9 cellular contexts compared by ENCODE assay signal in genomic region chr1:149997585-149998262, GRCh38. TPM values are rescaled to one million over a fixed set of nuclear protein-coding genes. Genes with fewer than 3 reads are reported as not detected.
DNase-seq lines count a peak whose midpoint lies in the region; ATAC-seq, FAIRE-seq and TF ChIP-seq lines count a peak whose summit lies in the region.
"Had no signal": no experiment of that assay in that cellular context is flagged by ENCODE, and none has a peak within 500 bp of the region (broad histone marks: within the 10 kb centered on the region; RNA-seq: fewer than 3 reads in every experiment).

No MANE protein-coding gene starts in this region.

- POLR2A ChIA-PET in OCI-LY7 (lab: Charles Lee), result interaction anchor here (0.7 kb wide), 1 partner anchor 36 kb away, joined by 3 read pairs; no protein-coding TSS in a partner anchor

- H2AFZ ChIP-seq in OCI-LY7 (ENCODE audit: low read length), result no peak overlapping the region

- ATAC-seq in GM18907 (IDR thresholded peaks at IDR 0.05; ENCODE audit: unreplicated experiment) (peak; percentile 75), HG02642 (IDR thresholded peaks at IDR 0.05; ENCODE audit: poor library complexity, unreplicated experiment) (peak; percentile 72)

- H3K9me3 Mint-ChIP-seq in nephron progenitor cell, result no peaks in the 10 kb centered on the region

- H4K20me1 ChIP-seq in OCI-LY7 (ENCODE audit: insufficient read depth, low read length), result peaks cover 43% of the 10 kb centered on the region

- BruUV-seq in OCI-LY7 (replicated peaks; lab: Mats Ljungman, UMichigan), result no TSS peak

- no peak for TF ChIP-seq POLR2A in H54 (IDR thresholded peaks at IDR 0.05; ENCODE audit: low read depth, low read length)

- no peaks in the 10 kb centered on the region for H3K79me2 ChIP-seq in OCI-LY7 (ENCODE audit: insufficient read depth, low read depth, low read length)

- H3K4me1 Mint-ChIP-seq in nephron progenitor cell, result peaks cover 6% of the 10 kb centered on the region

- intact Hi-C loops in OCI-LY7 (cut with micrococcal nuclease; ENCODE audit: unreplicated experiment), result no loop called here

- H3K4me3 Mint-ChIP-seq in nephron progenitor cell, result no peak overlapping the region

- no peak for FAIRE-seq in H54 (lab: Jason Lieb, UNC)

- H3K36me3 ChIP-seq in OCI-LY7 (ENCODE audit: insufficient read depth, low read length), result no peaks in the 10 kb centered on the region

- H3K4me2 ChIP-seq in OCI-LY7 (ENCODE audit: low read length), result peak overlapping the region; percentile 4; the same call in 1 of the 2 replicates

- no peak overlapping the region for H3K27ac ChIP-seq in OCI-LY7 (ENCODE audit: low read depth, low read length, poor library complexity, severe bottlenecking)
- H3K27ac ChIP-seq: skin epidermis had no signal

- no peaks in the 10 kb centered on the region for H3K9me2 ChIP-seq in OCI-LY7 (ENCODE audit: insufficient read depth, low read length)

- CTCF ChIA-PET in OCI-LY7 (lab: Charles Lee; ENCODE audit: unreplicated experiment), result interaction anchor here (1.1 kb wide), 1 partner anchor 13 kb away, joined by 3 read pairs; the partner anchor contains the start of gene OTUD7B

- H3K4me3 ChIP-seq in OCI-LY7 (ENCODE audit: low read depth, low read length, poor library complexity, severe bottlenecking), result no peak overlapping the region
- H3K4me3 ChIP-seq: skin epidermis had no signal

- peaks cover 32% of the 10 kb centered on the region for H3K36me3 Mint-ChIP-seq in nephron progenitor cell (ENCODE audit: low read depth)

- TF ChIP-seq CTCF in OCI-LY7 (conservative IDR thresholded peaks at IDR 0.05; ENCODE audit: low read length), result no peak
- TF ChIP-seq CTCF in nephron progenitor cell (IDR thresholded peaks at IDR 0.05), result no peak

- H3K27ac Mint-ChIP-seq in nephron progenitor cell, result peak overlapping the region; percentile 15

- DNase-seq in OCI-LY7 (ENCODE audit: low spot score), result peak; percentile 75
- no peak for DNase-seq in nephron progenitor cell
- no peak for DNase-seq in H54 (ENCODE audit: insufficient read length, low spot score)
- no peak for DNase-seq in ureter (ENCODE audit: low spot score)
- no peak for DNase-seq in stimulated activated CD4-positive, alpha-beta T cell treated with anti-CD3 and anti-CD28 coated beads, Interleukin-12 subunit alpha, Interleukin-12 subunit beta, amount 100 ng/mL, for 4 hours
- no peak for DNase-seq in DMS53 treated with DMSO at 0.1 percent for 48 hours (lab: John Stamatoyannopoulos, UW; ENCODE audit: unreplicated experiment)

- no peaks in the 10 kb centered on the region for H3K27me3 Mint-ChIP-seq in nephron progenitor cell (ENCODE audit: low read depth, poor library complexity)

- H3K4me1 ChIP-seq in OCI-LY7 (ENCODE audit: insufficient read depth, low read length, poor library complexity, severe bottlenecking), result peaks cover 14% of the 10 kb centered on the region

- no peaks in the 10 kb centered on the region for H3K9me3 ChIP-seq in OCI-LY7 (ENCODE audit: low read length)

RNA-seq across cellular contexts. Expression of gene OTUD7B, which starts 12.8 kb away (rescaled TPM):
- total RNA-seq in OCI-LY7 (2014; rRNA removed; shearing (Covaris generic)), result 1.6 and 1.7 TPM in 2 replicates
- total RNA-seq in OCI-LY7 (2022) (4.3 and 4.8 TPM in 2 replicates), ureter (34.3 TPM)
